Comparison of ENCODE assay signal across 11 cellular contexts in the genomic region with DNA sequence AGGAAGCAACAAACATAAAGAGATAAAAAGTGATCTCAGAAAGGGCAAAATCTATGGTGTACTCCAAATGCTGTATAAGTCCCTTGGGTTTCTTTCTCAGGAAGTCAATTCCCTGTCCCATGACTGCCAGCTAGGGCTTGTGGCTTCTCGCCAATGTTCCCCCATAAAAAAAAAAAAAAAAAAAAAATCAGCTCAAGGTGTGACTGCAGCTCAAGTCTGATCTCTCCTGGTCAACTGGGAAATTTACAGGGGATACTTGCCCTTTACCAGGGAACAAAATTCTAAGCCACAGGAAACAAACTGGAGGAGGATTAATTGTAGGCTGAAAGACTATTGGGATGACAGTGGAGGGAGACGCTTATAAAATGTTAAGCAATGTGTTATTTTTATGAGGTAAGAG.
DNase-seq lines count a peak whose midpoint lies in the region; ATAC-seq and TF ChIP-seq lines count a peak whose summit lies in the region.
"Had no signal": no experiment of that assay in that cellular context is flagged by ENCODE, and none has a peak within 500 bp of the region (broad histone marks: within the 10 kb centered on the region; RNA-seq: fewer than 3 reads in every experiment).

No MANE protein-coding gene starts in this region.

- no peak for ATAC-seq in activated T-cell treated with anti-CD3 and anti-CD28 coated beads, Interleukin-2, amount 50 U/mL, for 72 hours (replicated peaks in 1 of 2)
- ATAC-seq in activated naive CD8-positive, alpha-beta T cell treated with anti-CD3 and anti-CD28 coated beads, Interleukin-2, amount 50 U/mL, for 24 hours = no peak

- DNase-seq in H7 (peak; percentile 54), OCI-M1 (lab: John Stamatoyannopoulos, UW) (peak; percentile 66), foreskin fibroblast (peak; percentile 20 to 65), foreskin melanocyte (no peak), Karpas-422 (no peak)
- no peak for DNase-seq in activated T-cell treated with anti-CD3 and anti-CD28 coated beads, Interleukin-2, amount 50 U/mL, for 72 hours
- DNase-seq in activated naive CD8-positive, alpha-beta T cell treated with anti-CD3 and anti-CD28 coated beads, Interleukin-2, amount 50 U/mL, for 24 hours = no peak
- DNase-seq: head of caudate nucleus, KG1, T1000 had no signal

- no peaks in the 10 kb centered on the region for H3K9me2 ChIP-seq in Karpas-422 (replicated peaks; ENCODE audit: insufficient read depth, low read length)

- H3K27ac ChIP-seq in BLaER1 = no peak overlapping the region
- H3K27ac ChIP-seq in Karpas-422 (ENCODE audit: low read length) = no peak overlapping the region

- H3K4me1 ChIP-seq in BLaER1 (peaks cover 27% of the 10 kb centered on the region), Karpas-422 (ENCODE audit: low read length) (no peaks in the 10 kb centered on the region)

- no peak overlapping the region for H3K27ac Mint-ChIP-seq in activated T-cell treated with anti-CD3 and anti-CD28 coated beads, Interleukin-2, amount 50 U/mL, for 72 hours
- no peak overlapping the region for H3K27ac Mint-ChIP-seq in activated naive CD8-positive, alpha-beta T cell treated with anti-CD3 and anti-CD28 coated beads, Interleukin-2, amount 50 U/mL, for 24 hours

- H3K27me3 ChIP-seq in BLaER1 (no peaks in the 10 kb centered on the region), H7 (ENCODE audit: control insufficient read depth, insufficient read depth, low read length) (no peaks in the 10 kb centered on the region), Karpas-422 (ENCODE audit: low read length) (no peaks in the 10 kb centered on the region)

- no peaks in the 10 kb centered on the region for H3K36me3 Mint-ChIP-seq in activated T-cell treated with anti-CD3 and anti-CD28 coated beads, Interleukin-2, amount 50 U/mL, for 72 hours (ENCODE audit: insufficient read depth in 2 of 2)
- H3K36me3 Mint-ChIP-seq in activated naive CD8-positive, alpha-beta T cell treated with anti-CD3 and anti-CD28 coated beads, Interleukin-2, amount 50 U/mL, for 24 hours (ENCODE audit: low read depth) = no peaks in the 10 kb centered on the region

- H3K9me3 ChIP-seq in BLaER1 (no peaks in the 10 kb centered on the region), Karpas-422 (ENCODE audit: low read length) (no peaks in the 10 kb centered on the region)

- peak overlapping the region; percentile 37 for H3K4me2 ChIP-seq in BLaER1
- no peak overlapping the region for H3K4me2 ChIP-seq in Karpas-422 (ENCODE audit: low read depth, low read length, poor library complexity, severe bottlenecking)

- TF ChIP-seq CTCF in foreskin fibroblast (IDR thresholded peaks at IDR 0.05; ENCODE audit: low read depth, low read length) = no peak

- no peak overlapping the region for H3K9ac ChIP-seq in BLaER1
- no peak overlapping the region for H3K9ac ChIP-seq in Karpas-422 (ENCODE audit: low read length)

- H3K4me1 Mint-ChIP-seq in activated T-cell treated with anti-CD3 and anti-CD28 coated beads, Interleukin-2, amount 50 U/mL, for 72 hours (ENCODE audit: low read depth) = peaks cover 12% of the 10 kb centered on the region
- peaks cover 9% of the 10 kb centered on the region for H3K4me1 Mint-ChIP-seq in activated naive CD8-positive, alpha-beta T cell treated with anti-CD3 and anti-CD28 coated beads, Interleukin-2, amount 50 U/mL, for 24 hours

- no peaks in the 10 kb centered on the region for H3K79me2 ChIP-seq in Karpas-422 (ENCODE audit: low read length)

- H3K27me3 Mint-ChIP-seq in activated T-cell treated with anti-CD3 and anti-CD28 coated beads, Interleukin-2, amount 50 U/mL, for 72 hours (ENCODE audit: low read depth) = peaks cover 8% of the 10 kb centered on the region
- peaks cover 4% of the 10 kb centered on the region for H3K27me3 Mint-ChIP-seq in activated naive CD8-positive, alpha-beta T cell treated with anti-CD3 and anti-CD28 coated beads, Interleukin-2, amount 50 U/mL, for 24 hours

- H3K9me3 Mint-ChIP-seq in activated T-cell treated with anti-CD3 and anti-CD28 coated beads, Interleukin-2, amount 50 U/mL, for 72 hours = no peaks in the 10 kb centered on the region
- no peaks in the 10 kb centered on the region for H3K9me3 Mint-ChIP-seq in activated naive CD8-positive, alpha-beta T cell treated with anti-CD3 and anti-CD28 coated beads, Interleukin-2, amount 50 U/mL, for 24 hours

- no peak overlapping the region for H2AFZ ChIP-seq in Karpas-422 (ENCODE audit: low read length)

- H3K4me3 ChIP-seq in BLaER1 (no peak overlapping the region), H7 (ENCODE audit: insufficient read depth, low read depth, low read length) (no peak overlapping the region), foreskin fibroblast (ENCODE audit: low read depth in 1 of 2, low read length in 2 of 2) (no peak overlapping the region), Karpas-422 (ENCODE audit: low read length) (no peak overlapping the region)

- H3K4me3 Mint-ChIP-seq in activated T-cell treated with anti-CD3 and anti-CD28 coated beads, Interleukin-2, amount 50 U/mL, for 72 hours = no peak overlapping the region
- no peak overlapping the region for H3K4me3 Mint-ChIP-seq in activated naive CD8-positive, alpha-beta T cell treated with anti-CD3 and anti-CD28 coated beads, Interleukin-2, amount 50 U/mL, for 24 hours

- H3K36me3 ChIP-seq in BLaER1 (no peaks in the 10 kb centered on the region), H7 (replicated peaks; ENCODE audit: control insufficient read depth, insufficient read depth, low read length) (no peaks in the 10 kb centered on the region), Karpas-422 (ENCODE audit: insufficient read depth, low read length) (no peaks in the 10 kb centered on the region)

- H4K20me1 ChIP-seq in BLaER1 (no peaks in the 10 kb centered on the region), Karpas-422 (ENCODE audit: insufficient read depth, low read depth, low read length) (no peaks in the 10 kb centered on the region)

Comparison
In these comparisons a context has a peak if more than half of its experiments do, and no peak if none do; other contexts are left out.
1. DNase-seq: peak in H7 (single experiment), OCI-M1 (single experiment) and foreskin fibroblast (2 of 2); none in foreskin melanocyte (single experiment), activated T-cell treated with anti-CD3 and anti-CD28 coated beads, Interleukin-2, amount 50 U/mL, for 72 hours (0 of 2), Karpas-422 (single experiment) and activated naive CD8-positive, alpha-beta T cell treated with anti-CD3 and anti-CD28 coated beads, Interleukin-2, amount 50 U/mL, for 24 hours (single experiment).